8 cellular contexts compared by ENCODE assay signal in genomic region chr7:5693529-5693928, GRCh38.
DNase-seq lines count a peak whose midpoint lies in the region; ATAC-seq and TF ChIP-seq lines count a peak whose summit lies in the region.

No MANE protein-coding gene starts in this region.

- H3K9ac ChIP-seq in adipocyte (ENCODE audit: low read length): peak overlapping the region; percentile 83

- no peaks in the 10 kb centered on the region for H4K20me1 ChIP-seq in hepatocyte (ENCODE audit: insufficient read depth, poor library complexity, severe bottlenecking)

- H3K9me3 ChIP-seq in adipocyte (ENCODE audit: control insufficient read depth, low read length): no peaks in the 10 kb centered on the region
- H3K9me3 ChIP-seq in hepatocyte (ENCODE audit: low read depth): no peaks in the 10 kb centered on the region

- 94% methylated on average over 4 of the region's 4 CpGs for WGBS in hepatocyte (ENCODE audit: low lambda C conversion rate, missing lambda C conversion rate)

- H3K4me1 ChIP-seq in adipocyte (ENCODE audit: control insufficient read depth, insufficient read depth, low read length) (peaks cover 94% of the 10 kb centered on the region), hepatocyte (ENCODE audit: insufficient read depth) (peaks cover 78% of the 10 kb centered on the region)

- TF ChIP-seq CTCF in HL-60 (IDR thresholded peaks at IDR 0.05; ENCODE audit: insufficient read depth, low read length) (no peak), hepatocyte (IDR thresholded peaks at IDR 0.05; ENCODE audit: poor library complexity) (no peak)

- H3K27me3 ChIP-seq in HL-60 (ENCODE audit: insufficient read depth, poor library complexity, severe bottlenecking) (no peaks in the 10 kb centered on the region), adipocyte (replicated peaks; ENCODE audit: control insufficient read depth, insufficient read depth, low read length) (no peaks in the 10 kb centered on the region), hepatocyte (no peaks in the 10 kb centered on the region)

- no peaks in the 10 kb centered on the region for H3K9me2 ChIP-seq in hepatocyte (replicated peaks; ENCODE audit: insufficient read depth)

- peak overlapping the region; percentile 64 for H3K4me2 ChIP-seq in hepatocyte

- H3K79me2 ChIP-seq in hepatocyte: peaks cover 19% of the 10 kb centered on the region

- DNase-seq in COLO829 (ENCODE audit: low spot score) (peak; percentile 90), HL-60 (ENCODE audit: low read depth in 1 of 2, low spot score in 1 of 2) (peak; percentile 55 to 86), adipocyte (ENCODE audit: low read depth) (peak; percentile 83), hepatocyte (ENCODE audit: low spot score) (no peak), superior temporal gyrus (ENCODE audit: extremely low spot score) (peak; percentile 70), T1000 (lab: John Stamatoyannopoulos, UW) (no peak)
- DNase-seq in activated CD8-positive, alpha-beta memory T cell treated with anti-CD3 and anti-CD28 coated beads, Interleukin-2, amount 50 U/mL, for 48 hours: no peak

- no peak overlapping the region for H3K4me3 ChIP-seq in HL-60 (replicated peaks; ENCODE audit: insufficient read depth, low read length)
- peak overlapping the region; percentile 70 for H3K4me3 ChIP-seq in adipocyte (ENCODE audit: low read length)
- no peak overlapping the region for H3K4me3 ChIP-seq in hepatocyte

- H2AFZ ChIP-seq in hepatocyte: no peak overlapping the region

- H3K27ac ChIP-seq in HL-60 (replicated peaks) (peak overlapping the region; percentile 71), hepatocyte (peak overlapping the region; percentile 91)

- H3K36me3 ChIP-seq in adipocyte (ENCODE audit: control insufficient read depth, insufficient read depth, low read length, severe bottlenecking) (peaks cover 7% of the 10 kb centered on the region), hepatocyte (replicated peaks; ENCODE audit: insufficient read depth, low read depth) (no peaks in the 10 kb centered on the region)

- peak; percentile 59 for ATAC-seq in GM19372 (IDR thresholded peaks at IDR 0.05; ENCODE audit: low read depth, unreplicated experiment)

Comparison
In these comparisons a context has a peak if more than half of its experiments do, and no peak if none do; other contexts are left out.
1. DNase-seq: peak in COLO829 (single experiment), HL-60 (2 of 2), adipocyte (single experiment) and superior temporal gyrus (single experiment); none in hepatocyte (single experiment), activated CD8-positive, alpha-beta memory T cell treated with anti-CD3 and anti-CD28 coated beads, Interleukin-2, amount 50 U/mL, for 48 hours (single experiment) and T1000 (single experiment).